1 cellular context compared by ENCODE assay signal in genomic region chr9:80555782-80556325, GRCh38.
TF ChIP-seq lines count a peak whose summit lies in the region.

No MANE protein-coding gene starts in this region.

TF ChIP-seq in IMR-90, 13 proteins besides CTCF, POLR2A, EP300 and RAD21 (continued from another document):
- no peak for TF ChIP-seq ELK1 (IDR thresholded peaks at IDR 0.05; ENCODE audit: borderline replicate concordance, low read depth, low read length)
- no peak for TF ChIP-seq RCOR1 (IDR thresholded peaks at IDR 0.05; ENCODE audit: insufficient replicate concordance, low read length)
- no peak for TF ChIP-seq MAZ (IDR thresholded peaks at IDR 0.05; ENCODE audit: borderline replicate concordance, low read depth, low read length)
- no peak for TF ChIP-seq BHLHE40 (IDR thresholded peaks at IDR 0.05; ENCODE audit: low read depth, low read length)
- no peak for TF ChIP-seq MXI1 (IDR thresholded peaks at IDR 0.05; ENCODE audit: borderline replicate concordance, low read depth, low read length)
- TF ChIP-seq RFX5 (IDR thresholded peaks at IDR 0.05; ENCODE audit: low read depth, low read length): no peak
- no peak for TF ChIP-seq FOS (IDR thresholded peaks at IDR 0.05; ENCODE audit: low read depth, low read length)
